14 cellular contexts compared by ENCODE assay signal in genomic region chr13:74070065-74070464, GRCh38.
DNase-seq lines count a peak whose midpoint lies in the region; ATAC-seq lines count a peak whose summit lies in the region.
"Had no signal": no experiment of that assay in that cellular context is flagged by ENCODE, and none has a peak within 500 bp of the region (broad histone marks: within the 10 kb centered on the region; RNA-seq: fewer than 3 reads in every experiment).

No MANE protein-coding gene starts in this region.

- peaks cover 81% of the 10 kb centered on the region for H3K4me1 Mint-ChIP-seq in activated naive CD4-positive, alpha-beta T cell treated with anti-CD3 and anti-CD28 coated beads, Interleukin-2, amount 50 U/mL, for 24 hours

- peak overlapping the region; percentile 87 for H3K27ac Mint-ChIP-seq in activated naive CD4-positive, alpha-beta T cell treated with anti-CD3 and anti-CD28 coated beads, Interleukin-2, amount 50 U/mL, for 24 hours

- H3K9me3 ChIP-seq in thymus (ENCODE audit: control insufficient read depth) = no peaks in the 10 kb centered on the region
- H3K9me3 ChIP-seq: pancreas had no signal

- H3K4me3 Mint-ChIP-seq in activated naive CD4-positive, alpha-beta T cell treated with anti-CD3 and anti-CD28 coated beads, Interleukin-2, amount 50 U/mL, for 24 hours = peak overlapping the region; percentile 80

- no peaks in the 10 kb centered on the region for H3K27me3 Mint-ChIP-seq in activated naive CD4-positive, alpha-beta T cell treated with anti-CD3 and anti-CD28 coated beads, Interleukin-2, amount 50 U/mL, for 24 hours

- 7% methylated on average over 4 of the region's 4 CpGs for WGBS in thymus

- no peaks in the 10 kb centered on the region for H3K27me3 ChIP-seq in thymus (ENCODE audit: control insufficient read depth, insufficient read depth)
- H3K27me3 ChIP-seq: pancreas had no signal

- H3K36me3 ChIP-seq in thymus (ENCODE audit: control insufficient read depth, insufficient read depth) = no peaks in the 10 kb centered on the region
- H3K36me3 ChIP-seq: pancreas had no signal

- no peaks in the 10 kb centered on the region for H3K9me3 Mint-ChIP-seq in activated naive CD4-positive, alpha-beta T cell treated with anti-CD3 and anti-CD28 coated beads, Interleukin-2, amount 50 U/mL, for 24 hours

- peak; percentile 41 for ATAC-seq in HG03342 (IDR thresholded peaks at IDR 0.05; ENCODE audit: unreplicated experiment)
- no peak for ATAC-seq in HG03354 (IDR thresholded peaks at IDR 0.05; ENCODE audit: poor library complexity, severe bottlenecking, unreplicated experiment)
- no peak for ATAC-seq in GM21526 (IDR thresholded peaks at IDR 0.05; ENCODE audit: low FRiP score, unreplicated experiment)
- ATAC-seq: pancreas had no signal

- peak overlapping the region; percentile 36 for H3K27ac ChIP-seq in thymus (ENCODE audit: low read depth)
- H3K27ac ChIP-seq: pancreas had no signal

- H3K36me3 Mint-ChIP-seq in activated naive CD4-positive, alpha-beta T cell treated with anti-CD3 and anti-CD28 coated beads, Interleukin-2, amount 50 U/mL, for 24 hours = peaks cover 8% of the 10 kb centered on the region

- DNase-seq in activated naive CD4-positive, alpha-beta T cell (lab: John Stamatoyannopoulos, UW) = no peak
- DNase-seq in activated T-helper 1 cell treated with Interleukin-2 at 50 U/mL for 16 hours (ENCODE audit: low read depth) (peak; percentile 1), NOMO-1 treated with DMSO at 0.1 percent for 48 hours (lab: John Stamatoyannopoulos, UW; ENCODE audit: unreplicated experiment) (no peak)
- DNase-seq: AML-193, HCEC 1CT, IMR-90, kidney, NCI-H446 treated with DMSO at 0.1 percent for 48 hours, pancreas had no signal

- H3K4me1 ChIP-seq in thymus (ENCODE audit: control insufficient read depth, insufficient read depth, low read length) = peaks cover 21% of the 10 kb centered on the region

- no peak overlapping the region for H3K4me3 ChIP-seq in thymus (ENCODE audit: low read length)
- H3K4me3 ChIP-seq: pancreas had no signal
